ENCODE assay signal across 20 cellular contexts in genomic region chr13:42305503-42305902, GRCh38.
"Had no signal": no experiment of that assay in that cellular context is flagged by ENCODE, and none has a peak within 500 bp of the region (broad histone marks: within the 10 kb centered on the region; RNA-seq: fewer than 3 reads in every experiment).

No MANE protein-coding gene starts in this region.

- ATAC-seq: heart right ventricle, left lobe of liver, right lobe of liver, T-helper 17 cell had no signal

- FAIRE-seq: islet of Langerhans, TTC549 had no signal

- H3K9me3 Mint-ChIP-seq: activated naive CD4-positive, alpha-beta T cell treated with anti-CD3 and anti-CD28 coated beads, Interleukin-2, amount 10 ng/mL, durations not matched to agents 7 days and 5 days; memory B cell; natural killer cell treated with Interleukin-12 subunit alpha and Interleukin-12 subunit beta and Interleukin-15 and Interleukin-18, amount 100 ng/mL, for 72 hours had no signal

- H3K4me3 ChIP-seq: dorsolateral prefrontal cortex, esophagus squamous epithelium, heart right ventricle, prostate gland, right lobe of liver had no signal

- H3K9me3 ChIP-seq: esophagus squamous epithelium, heart right ventricle, prostate gland, right lobe of liver had no signal

- H3K27me3 ChIP-seq: dorsolateral prefrontal cortex, esophagus squamous epithelium, heart right ventricle, right lobe of liver had no signal

- H3K27ac Mint-ChIP-seq: activated B cell treated with CpG ODN at 0.5 μM for 24 hours; activated naive CD4-positive, alpha-beta T cell treated with anti-CD3 and anti-CD28 coated beads, Interleukin-2, amount 10 ng/mL, durations not matched to agents 7 days and 5 days; brain; memory B cell; natural killer cell treated with Interleukin-12 subunit alpha and Interleukin-12 subunit beta and Interleukin-15 and Interleukin-18, amount 100 ng/mL, for 72 hours; T-helper 17 cell had no signal

- H3K4me1 Mint-ChIP-seq: brain had no signal

- H3K4me1 ChIP-seq: esophagus squamous epithelium, heart right ventricle, prostate gland, right lobe of liver had no signal

- H3K4me3 Mint-ChIP-seq: activated B cell treated with CpG ODN at 0.5 μM for 24 hours; activated naive CD4-positive, alpha-beta T cell treated with anti-CD3 and anti-CD28 coated beads, Interleukin-2, amount 10 ng/mL, durations not matched to agents 7 days and 5 days; brain; memory B cell; natural killer cell treated with Interleukin-12 subunit alpha and Interleukin-12 subunit beta and Interleukin-15 and Interleukin-18, amount 100 ng/mL, for 72 hours; T-helper 17 cell had no signal

- DNase-seq: activated B cell treated with CpG ODN at 0.5 μM for 24 hours; activated CD4-positive, alpha-beta T cell treated with anti-CD3 and anti-CD28 coated beads, Interleukin-2, amount 50 U/mL, for 4 hours; activated naive CD4-positive, alpha-beta T cell treated with anti-CD3 and anti-CD28 coated beads, Interleukin-2, amount 10 ng/mL, durations not matched to agents 7 days and 5 days; amygdala; cerebellar nuclear complex; dorsolateral prefrontal cortex; esophagus squamous epithelium; foreskin melanocyte; heart right ventricle; occipital lobe; right lobe of liver; stimulated activated naive CD4-positive, alpha-beta T cell; T-helper 17 cell had no signal

- H3K27me3 Mint-ChIP-seq: activated B cell treated with CpG ODN at 0.5 μM for 24 hours; activated naive CD4-positive, alpha-beta T cell treated with anti-CD3 and anti-CD28 coated beads, Interleukin-2, amount 10 ng/mL, durations not matched to agents 7 days and 5 days; brain; memory B cell; natural killer cell treated with Interleukin-12 subunit alpha and Interleukin-12 subunit beta and Interleukin-15 and Interleukin-18, amount 100 ng/mL, for 72 hours; T-helper 17 cell had no signal

- H3K27ac ChIP-seq: dorsolateral prefrontal cortex, esophagus squamous epithelium, heart right ventricle, prostate gland, right lobe of liver had no signal
